Comparison of ENCODE assay signal across 26 cellular contexts in genomic region chr6:16787128-16787685, GRCh38.
"Had no signal": no experiment of that assay in that cellular context is flagged by ENCODE, and none has a peak within 500 bp of the region (broad histone marks: within the 10 kb centered on the region; RNA-seq: fewer than 3 reads in every experiment).

No MANE protein-coding gene starts in this region.

- H3K4me3 Mint-ChIP-seq: neural crest cell, T-helper 17 cell had no signal

- H3K4me1 ChIP-seq: body of pancreas, gastroesophageal sphincter, psoas muscle, sigmoid colon, transverse colon had no signal

- H3K79me2 ChIP-seq: hepatocyte, parathyroid adenoma had no signal

- ATAC-seq: activated CD4-positive, CD25-positive, alpha-beta regulatory T cell treated with anti-CD3 and anti-CD28 coated beads, Interleukin-2, amount 50 U/mL, for 24 hours; body of pancreas; gastroesophageal sphincter; left cardiac atrium; left ventricle myocardium superior; mucosa of descending colon; psoas muscle; T-helper 17 cell had no signal

- H3K4me3 ChIP-seq: body of pancreas, coronary artery, gastroesophageal sphincter, hepatocyte, mucosa of descending colon, psoas muscle, sigmoid colon, transverse colon had no signal

- H3K4me1 Mint-ChIP-seq: neural crest cell, T-helper 17 cell had no signal

- H3K36me3 ChIP-seq: gastroesophageal sphincter, sigmoid colon, transverse colon, WERI-Rb-1 had no signal

- H3K27me3 ChIP-seq: body of pancreas, gastroesophageal sphincter, hepatocyte, sigmoid colon, transverse colon had no signal

- H3K9me3 ChIP-seq: body of pancreas, mucosa of descending colon, psoas muscle, sigmoid colon, transverse colon had no signal

- H3K9ac ChIP-seq: parathyroid adenoma had no signal

- H3K27ac ChIP-seq: body of pancreas, coronary artery, gastroesophageal sphincter, hepatocyte, parathyroid adenoma, psoas muscle, sigmoid colon, transverse colon, WERI-Rb-1 had no signal

- H3K27ac Mint-ChIP-seq: T-helper 17 cell had no signal

- H3K4me2 ChIP-seq: hepatocyte had no signal

- H2AFZ ChIP-seq: hepatocyte, parathyroid adenoma had no signal

- DNase-seq: activated CD4-positive, alpha-beta T cell treated with anti-CD3 and anti-CD28 coated beads for 48 hours; activated CD4-positive, alpha-beta T cell treated with anti-CD3 and anti-CD28 coated beads, Interleukin-2, amount 50 U/mL, for 48 hours; activated CD8-positive, alpha-beta memory T cell treated with anti-CD3 and anti-CD28 coated beads for 24 hours; activated gamma-delta T cell; activated naive CD4-positive, alpha-beta T cell treated with anti-CD3 and anti-CD28 coated beads, Interleukin-2, amount 50 U/mL, for 16 hours; anterior cingulate cortex; body of pancreas; left cardiac atrium; left ventricle myocardium superior; mucosa of descending colon; occipital lobe; psoas muscle; sigmoid colon; small intestine; stimulated activated CD4-positive, alpha-beta T cell treated with anti-CD3 and anti-CD28 coated beads, Interleukin-2, amount 100 ng/mL, for 24 hours; stimulated activated naive CD4-positive, alpha-beta T cell; T-helper 17 cell; T1000; transverse colon; WERI-Rb-1 had no signal
